Comparison of ENCODE assay signal across 8 cellular contexts in the genomic region with DNA sequence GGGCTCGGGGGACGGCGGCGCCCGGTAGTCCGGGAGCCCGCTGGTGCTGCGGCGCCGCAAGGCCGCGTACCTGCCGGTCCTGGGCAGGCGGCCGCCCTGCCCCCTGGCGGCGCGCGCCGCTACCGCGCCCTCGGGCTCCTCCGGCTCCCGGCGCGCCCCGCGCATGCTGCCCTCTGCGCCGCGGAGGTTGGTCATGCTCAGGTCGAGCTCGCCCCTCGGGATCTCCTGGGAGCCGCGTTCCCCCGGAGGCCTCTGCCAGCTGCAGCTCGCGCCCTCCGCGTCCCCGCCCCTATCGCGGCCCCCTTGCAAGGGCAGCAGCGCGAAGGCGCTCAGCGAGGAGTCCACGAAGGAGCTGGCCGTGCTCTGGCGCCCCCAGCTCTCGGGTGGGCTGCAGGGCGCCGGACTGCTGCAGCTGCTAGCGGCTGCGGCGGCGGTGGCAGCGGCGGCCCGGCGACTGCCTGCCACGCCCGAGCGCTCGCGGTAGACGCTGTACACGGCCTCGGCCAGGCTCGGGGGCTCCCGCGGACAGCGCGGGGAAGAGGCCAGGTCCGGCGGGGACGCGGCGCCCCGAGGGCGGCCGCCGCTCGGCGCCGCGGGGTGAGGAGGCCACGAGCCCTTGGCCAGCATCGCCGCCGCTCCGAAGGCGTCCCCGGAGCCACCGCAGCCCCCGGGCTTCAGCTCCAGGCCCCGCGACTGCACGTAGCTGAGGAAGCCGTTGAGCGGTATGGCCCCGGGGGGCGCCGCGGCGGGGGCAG. TPM values are rescaled to one million over a fixed set of nuclear protein-coding genes. Genes with fewer than 3 reads are reported as not detected.
DNase-seq lines count a peak whose midpoint lies in the region; ATAC-seq and TF ChIP-seq lines count a peak whose summit lies in the region.

No MANE protein-coding gene starts in this region.

- H3K4me1 Mint-ChIP-seq in activated CD8-positive, alpha-beta T cell treated with anti-CD3 and anti-CD28 coated beads, Interleukin-2, amount 10 ng/mL, durations not matched to agents 7 days and 5 days (ENCODE audit: low read depth), result peaks cover 2% of the 10 kb centered on the region

- H3K4me1 ChIP-seq in cardiac muscle cell (ENCODE audit: low read depth) (peaks cover 14% of the 10 kb centered on the region), psoas muscle (peaks cover 4% of the 10 kb centered on the region)

- peak; percentile 84 for ATAC-seq in Right ventricle myocardium inferior
- ATAC-seq in HG03108 (IDR thresholded peaks at IDR 0.05; ENCODE audit: unreplicated experiment), result peak; percentile 73
- ATAC-seq in activated CD8-positive, alpha-beta T cell treated with anti-CD3 and anti-CD28 coated beads, Interleukin-2, amount 10 ng/mL, durations not matched to agents 7 days and 5 days, result peak; percentile 94
- ATAC-seq in psoas muscle, result peak; percentile 80 to 92 (median 88)

- H3K4me3 ChIP-seq in cardiac muscle cell (peak overlapping the region; percentile 27), psoas muscle (peak overlapping the region; percentile 65)

- H3K27ac ChIP-seq in cardiac muscle cell (no peak overlapping the region), psoas muscle (no peak overlapping the region)

- WGBS in psoas muscle, 3 donors, result 1 to 2% (median 1%) methylated on average over 72 to 108 of the region's 108 CpGs

- intact Hi-C loops in Right ventricle myocardium inferior (cut with DNase I) (loop anchor here (10.0 kb wide), 1 partner anchor 254 kb away; no protein-coding TSS in a partner anchor), cardiac septum (cut with DNase I) (no loop called here), psoas muscle (cut with DNase I) (loop anchor here in 1 of 2 donors (10.0 kb wide), 1 partner anchor 816 kb away; no protein-coding TSS in a partner anchor)

- TF ChIP-seq CTCF in cardiac muscle cell (IDR thresholded peaks at IDR 0.05; ENCODE audit: low read depth, low read length) (peak; percentile 33), psoas muscle (IDR thresholded peaks at IDR 0.05) (peak; percentile 62)

- CTCF ChIA-PET in activated CD8-positive, alpha-beta T cell treated with anti-CD3 and anti-CD28 coated beads, Interleukin-2, amount 10 ng/mL, durations not matched to agents 7 days and 5 days (lab: Charles Lee), result interaction anchor here (1.0 to 2.4 kb wide), 7 partner anchors 9 to 287 kb away, joined by 3 to 15 read pairs (median 4); no protein-coding TSS in a partner anchor

- POLR2A ChIA-PET in activated CD8-positive, alpha-beta T cell treated with anti-CD3 and anti-CD28 coated beads, Interleukin-2, amount 10 ng/mL, durations not matched to agents 7 days and 5 days (lab: Charles Lee), result interaction anchor here (0.6 kb wide), 1 partner anchor 1671 kb away, joined by 3 read pairs; no protein-coding TSS in a partner anchor

- DNase-seq in Right ventricle myocardium inferior (ENCODE audit: missing footprints) (no peak), cardiac septum (ENCODE audit: low spot score) (no peak), cardiac muscle cell (ENCODE audit: low read depth in 1 of 2, low spot score in 1 of 2) (peak; percentile 34 to 75), psoas muscle (peak; percentile 46 to 59), NCI-H146 (lab: John Stamatoyannopoulos, UW) (no peak), SW 1271 (lab: John Stamatoyannopoulos, UW) (no peak)
- peak; percentile 38 for DNase-seq in activated CD8-positive, alpha-beta T cell treated with anti-CD3 and anti-CD28 coated beads, Interleukin-2, amount 10 ng/mL, durations not matched to agents 7 days and 5 days

- H3K9me3 Mint-ChIP-seq in activated CD8-positive, alpha-beta T cell treated with anti-CD3 and anti-CD28 coated beads, Interleukin-2, amount 10 ng/mL, durations not matched to agents 7 days and 5 days (ENCODE audit: insufficient read depth), result no peaks in the 10 kb centered on the region

- H3K36me3 ChIP-seq in cardiac muscle cell (no peaks in the 10 kb centered on the region), psoas muscle (ENCODE audit: insufficient read depth in 1 of 2, low read depth in 1 of 2) (no peaks in the 10 kb centered on the region)

- H3K4me3 Mint-ChIP-seq in activated CD8-positive, alpha-beta T cell treated with anti-CD3 and anti-CD28 coated beads, Interleukin-2, amount 10 ng/mL, durations not matched to agents 7 days and 5 days, result no peak overlapping the region

- H3K9me3 ChIP-seq in cardiac muscle cell (ENCODE audit: low read depth) (no peaks in the 10 kb centered on the region), psoas muscle (no peaks in the 10 kb centered on the region)

- no peaks in the 10 kb centered on the region for H3K36me3 Mint-ChIP-seq in activated CD8-positive, alpha-beta T cell treated with anti-CD3 and anti-CD28 coated beads, Interleukin-2, amount 10 ng/mL, durations not matched to agents 7 days and 5 days (ENCODE audit: low read depth)

- H3K27me3 Mint-ChIP-seq in activated CD8-positive, alpha-beta T cell treated with anti-CD3 and anti-CD28 coated beads, Interleukin-2, amount 10 ng/mL, durations not matched to agents 7 days and 5 days (ENCODE audit: low read depth), result peaks cover 52% of the 10 kb centered on the region

- H3K27me3 ChIP-seq in cardiac muscle cell, result no peaks in the 10 kb centered on the region
- peaks cover 13 to 85% (median 25%) of the 10 kb centered on the region in 3 donors for H3K27me3 ChIP-seq in psoas muscle (ENCODE audit: insufficient read depth in 3 of 3, low read length in 2 of 3)

- no peak overlapping the region for H3K27ac Mint-ChIP-seq in activated CD8-positive, alpha-beta T cell treated with anti-CD3 and anti-CD28 coated beads, Interleukin-2, amount 10 ng/mL, durations not matched to agents 7 days and 5 days

RNA-seq across cellular contexts. Expression of a gene that starts 4.5 kb away (rescaled TPM):
- total RNA-seq in Right ventricle myocardium inferior, result 0.95 TPM
- 1.0 TPM for total RNA-seq in cardiac septum
- total RNA-seq in activated CD8-positive, alpha-beta T cell treated with anti-CD3 and anti-CD28 coated beads, Interleukin-2, amount 10 ng/mL, durations not matched to agents 7 days and 5 days, result not detected
- 26.8 and 40.8 TPM in 2 replicates for total RNA-seq in cardiac muscle cell
- polyA plus RNA-seq in cardiac muscle cell, result 13.5 and 18.2 TPM in 2 replicates
- total RNA-seq in psoas muscle, result under 1 TPM in 3 of 4 donors, not detected in 1; 0.04 to 0.15 (median 0.08) TPM
- polyA plus RNA-seq in psoas muscle, result under 1 TPM in 2 of 3 donors, not detected in 1; under 0.01 to 0.03 TPM

Comparison
In these comparisons a context has a peak if more than half of its experiments do, and no peak if none do; other contexts are left out.
1. DNase-seq: peak in activated CD8-positive, alpha-beta T cell treated with anti-CD3 and anti-CD28 coated beads, Interleukin-2, amount 10 ng/mL, durations not matched to agents 7 days and 5 days (single experiment), cardiac muscle cell (2 of 2) and psoas muscle (2 of 2); none in Right ventricle myocardium inferior (single experiment), cardiac septum (single experiment), NCI-H146 (single experiment) and SW 1271 (0 of 2).
2. RNA of a gene that starts 4.5 kb away (total RNA-seq): 26.8 to 40.8 TPM in cardiac muscle cell; 1.0 TPM in cardiac septum (single experiment), 0.95 TPM in Right ventricle myocardium inferior (single experiment), 0.04 to 0.15 TPM in psoas muscle and not detected in activated CD8-positive, alpha-beta T cell treated with anti-CD3 and anti-CD28 coated beads, Interleukin-2, amount 10 ng/mL, durations not matched to agents 7 days and 5 days; every median in the first group is over 10 times any median in the second.
3. Peak in every context shown above with its lines, with median percentiles within 50 percentile points of each other: ATAC-seq.